Comparison of ENCODE assay signal across 1 cellular context in the genomic region with DNA sequence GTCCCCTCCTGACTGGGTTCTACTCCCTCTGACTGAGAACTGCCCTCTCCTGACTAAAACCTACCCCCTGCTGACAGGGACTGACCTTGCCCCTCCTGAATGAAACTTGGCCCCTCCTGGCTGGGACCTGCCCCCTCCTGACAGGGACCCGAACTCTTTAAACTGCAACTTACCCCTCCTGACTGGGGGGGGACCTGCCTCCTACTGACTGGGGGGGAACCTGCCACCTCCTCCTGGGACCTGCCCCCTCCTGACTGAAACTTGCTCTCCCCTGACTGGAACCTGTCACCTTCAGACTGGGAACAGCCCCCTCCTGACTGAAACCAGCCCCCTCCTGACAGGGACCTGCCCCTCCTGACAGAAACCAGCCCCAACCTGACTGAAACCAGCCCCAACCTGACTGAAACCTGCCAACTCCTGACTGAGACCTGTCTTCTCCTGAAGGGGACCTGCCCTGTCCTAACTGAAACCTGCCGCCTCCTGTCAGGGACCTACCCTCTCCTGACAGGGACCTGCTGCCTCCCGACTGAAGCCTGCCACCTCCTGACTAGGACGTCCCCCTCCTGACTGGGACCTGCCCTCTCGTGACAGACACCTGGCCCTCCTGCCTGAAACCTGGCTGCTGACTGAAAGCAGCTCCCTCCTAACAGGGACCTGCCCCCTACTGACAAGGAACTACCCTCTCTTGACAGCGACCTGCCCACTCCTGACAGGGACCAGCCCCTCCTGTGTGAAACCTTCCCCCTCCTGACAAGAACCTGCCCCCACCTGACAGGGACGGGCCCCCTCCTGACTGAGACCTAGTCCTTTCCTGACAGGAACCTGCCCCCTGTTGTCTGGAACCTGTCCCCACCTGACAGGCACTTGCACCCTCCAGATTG.
TF ChIP-seq lines count a peak whose summit lies in the region.

No MANE protein-coding gene starts in this region.

TF ChIP-seq in HepG2, 621 proteins besides CTCF, POLR2A, EP300 and RAD21 (continued from another document):
- TF ChIP-seq ZNF672 (CRISPR knock-in tag; IDR thresholded peaks at IDR 0.05), result no peak
- TF ChIP-seq, protein P1, sequence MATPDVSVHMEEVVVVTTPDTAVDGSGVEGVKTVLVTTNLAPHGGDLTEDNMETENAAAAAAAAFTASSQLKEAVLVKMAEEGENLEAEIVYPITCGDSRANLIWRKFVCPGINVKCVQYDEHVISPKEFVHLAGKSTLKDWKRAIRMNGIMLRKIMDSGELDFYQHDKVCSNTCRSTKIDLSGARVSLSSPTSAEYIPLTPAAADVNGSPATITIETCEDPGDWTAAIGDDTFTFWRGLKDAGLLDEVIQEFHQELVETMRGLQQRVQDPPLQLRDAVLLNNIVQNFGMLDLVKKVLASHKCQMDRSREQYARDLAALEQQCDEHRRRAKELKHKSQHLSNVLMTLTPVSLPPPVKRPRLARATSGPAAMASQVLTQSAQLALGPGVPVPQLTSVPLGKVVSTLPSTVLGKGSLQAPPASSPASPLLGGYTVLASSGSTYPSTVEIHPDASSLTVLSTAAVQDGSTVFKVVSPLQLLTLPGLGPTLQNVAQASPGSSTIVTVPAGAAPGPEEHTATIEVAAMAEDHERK (CRISPR knock-in tag; IDR thresholded peaks at IDR 0.05; ENCODE audit: low read depth), result no peak
- TF ChIP-seq ZNF12 (CRISPR knock-in tag; IDR thresholded peaks at IDR 0.05), result no peak
- no peak for TF ChIP-seq PHF5A (CRISPR knock-in tag; IDR thresholded peaks at IDR 0.05; ENCODE audit: low read depth, unreplicated experiment)
- no peak for TF ChIP-seq ELF1 (CRISPR knock-in tag; IDR thresholded peaks at IDR 0.05)
- no peak for TF ChIP-seq NONO (IDR thresholded peaks at IDR 0.05)
- TF ChIP-seq NONO (CRISPR knock-in tag; conservative IDR thresholded peaks at IDR 0.05), result no peak
- TF ChIP-seq RCOR2 (CRISPR knock-in tag; IDR thresholded peaks at IDR 0.05), result no peak
- TF ChIP-seq LRRFIP1 (CRISPR knock-in tag; conservative IDR thresholded peaks at IDR 0.05), result no peak
- no peak for TF ChIP-seq ZMYM2 (CRISPR knock-in tag; IDR thresholded peaks at IDR 0.05)
- no peak for TF ChIP-seq MZF1 (CRISPR knock-in tag; IDR thresholded peaks at IDR 0.05; ENCODE audit: borderline replicate concordance)
- no peak for TF ChIP-seq WIZ (CRISPR knock-in tag; IDR thresholded peaks at IDR 0.05)
- no peak for TF ChIP-seq KDM4B (CRISPR knock-in tag; IDR thresholded peaks at IDR 0.05)
